Comparison of ENCODE assay signal across 22 cellular contexts in genomic region chr12:65566776-65567175, GRCh38.
DNase-seq lines count a peak whose midpoint lies in the region; ATAC-seq and FAIRE-seq lines count a peak whose summit lies in the region.
"Had no signal": no experiment of that assay in that cellular context is flagged by ENCODE, and none has a peak within 500 bp of the region (broad histone marks: within the 10 kb centered on the region; RNA-seq: fewer than 3 reads in every experiment).

No MANE protein-coding gene starts in this region.

- H3K27ac ChIP-seq in SK-N-MC = peak overlapping the region; percentile 98
- H3K27ac ChIP-seq: 22Rv1, foreskin keratinocyte, tibial artery had no signal

- H3K9me3 ChIP-seq in SK-N-MC (ENCODE audit: low read depth, low read length) (no peaks in the 10 kb centered on the region), skeletal muscle satellite cell (replicated peaks; ENCODE audit: low read length) (no peaks in the 10 kb centered on the region)
- H3K9me3 ChIP-seq: MG63, tibial artery had no signal

- H3K4me1 ChIP-seq in skeletal muscle satellite cell (ENCODE audit: control insufficient read depth, insufficient read depth, low read length) = peaks cover 63% of the 10 kb centered on the region

- intact Hi-C loops in Right ventricle myocardium superior (cut with DNase I) = no loop called here
- intact Hi-C loops in cardiac septum (cut with DNase I) = no loop called here

- H3K9ac ChIP-seq in SK-N-MC (ENCODE audit: insufficient read length) (peak overlapping the region; percentile 43), skeletal muscle satellite cell (ENCODE audit: low read depth, low read length) (peak overlapping the region; percentile 73)

- H3K36me3 ChIP-seq in SK-N-MC (ENCODE audit: insufficient read depth, low read length) = no peaks in the 10 kb centered on the region
- H3K36me3 ChIP-seq in skeletal muscle satellite cell (ENCODE audit: insufficient read depth, low read length) = no peaks in the 10 kb centered on the region
- H3K36me3 ChIP-seq: MG63, tibial artery had no signal

- H3K4me3 ChIP-seq in SK-N-MC (peak overlapping the region; percentile 71), skeletal muscle satellite cell (ENCODE audit: low read length) (no peak overlapping the region)
- H3K4me3 ChIP-seq: MG63, tibial artery had no signal

- H3K27me3 ChIP-seq in skeletal muscle satellite cell (ENCODE audit: control insufficient read depth, insufficient read depth, low read length) = no peaks in the 10 kb centered on the region
- H3K27me3 ChIP-seq: foreskin keratinocyte, MG63, tibial artery had no signal

- peak; percentile 55 for ATAC-seq in Right ventricle myocardium superior (ENCODE audit: poor library complexity)
- ATAC-seq: activated naive CD4-positive, alpha-beta T cell treated with anti-CD3 and anti-CD28 coated beads, Interleukin-2, amount 50 U/mL, for 72 hours; foreskin keratinocyte; naive thymus-derived CD8-positive, alpha-beta T cell had no signal

- peak overlapping the region; percentile 68 for H3K4me2 ChIP-seq in skeletal muscle satellite cell (ENCODE audit: low read length)

- no peak for FAIRE-seq in urothelium cell line (lab: Jason Lieb, UNC)
- FAIRE-seq: islet of Langerhans had no signal

- DNase-seq in Right ventricle myocardium superior = no peak
- no peak for DNase-seq in cardiac septum (ENCODE audit: low spot score)
- no peak for DNase-seq in SK-N-MC (ENCODE audit: low read depth, low spot score)
- DNase-seq in fibroblast of peridontal ligament (ENCODE audit: extremely low read depth) = peak; percentile 60
- DNase-seq in midbrain (lab: John Stamatoyannopoulos, UW) = no peak
- no peak for DNase-seq in urothelium cell line (ENCODE audit: low spot score)
- DNase-seq in NCI-H2227 treated with DMSO at 0.1 percent for 48 hours (lab: John Stamatoyannopoulos, UW) = no peak
- DNase-seq: foreskin keratinocyte; hippocampal formation; mammary epithelial cell; naive thymus-derived CD8-positive, alpha-beta T cell; NCI-H1436 treated with DMSO at 0.1 percent for 48 hours; NCI-H526 treated with DMSO at 0.1 percent for 48 hours; stimulated activated CD4-positive, alpha-beta T cell treated with anti-CD3 and anti-CD28 coated beads, Interleukin-2, amount 100 ng/mL, for 24 hours; stimulated activated naive CD4-positive, alpha-beta T cell treated with Interleukin-2 at 50 U/mL for 16 hours; SW 1271; tibial artery had no signal
